14 cellular contexts compared by ENCODE assay signal in genomic region chr6:161061576-161061975, GRCh38.
DNase-seq lines count a peak whose midpoint lies in the region; ATAC-seq, FAIRE-seq and TF ChIP-seq lines count a peak whose summit lies in the region.
"Had no signal": no experiment of that assay in that cellular context is flagged by ENCODE, and none has a peak within 500 bp of the region (broad histone marks: within the 10 kb centered on the region; RNA-seq: fewer than 3 reads in every experiment).

No MANE protein-coding gene starts in this region.

- FAIRE-seq in TTC549 (lab: Jason Lieb, UNC) (peak; percentile 34), colon (lab: Jason Lieb, UNC) (peak; percentile 18), urothelium cell line (lab: Jason Lieb, UNC) (no peak)
- FAIRE-seq: A549, D721Med, GM12892 had no signal

- ATAC-seq in HG03354 (IDR thresholded peaks at IDR 0.05; ENCODE audit: poor library complexity, severe bottlenecking, unreplicated experiment): peak; percentile 46
- ATAC-seq: A549 had no signal

- in situ Hi-C loops in GM13977 (cut with MboI; ENCODE audit: low pct_unique_long_range_greater_than_20kb, low sequenced_read_pairs, unreplicated experiment): no loop called here

- TF ChIP-seq CTCF in GM13977 (IDR thresholded peaks at IDR 0.05; ENCODE audit: extremely low read depth, insufficient read depth, missing control alignments): no peak

- DNase-seq in urothelium cell line (ENCODE audit: low spot score): no peak
- DNase-seq in NCI-H2171 treated with DMSO at 0.1 percent for 48 hours (lab: John Stamatoyannopoulos, UW): no peak
- DNase-seq in GM13977 (ENCODE audit: low spot score): no peak
- DNase-seq: AML-193; Caco-2; CD4-positive, alpha-beta T cell; GOT3; H9 had no signal
